Comparison of ENCODE assay signal across 19 cellular contexts in genomic region chr6:149470948-149471347, GRCh38. TPM values are rescaled to one million over a fixed set of nuclear protein-coding genes. Genes with fewer than 3 reads are reported as not detected.
A peak's percentile ranks its signal among the peaks of the same experiment; 100 is the strongest.
DNase-seq lines count a peak whose midpoint lies in the region; ATAC-seq and TF ChIP-seq lines count a peak whose summit lies in the region.
"Had no signal": no experiment of that assay in that cellular context is flagged by ENCODE, and none has a peak within 500 bp of the region (broad histone marks: within the 10 kb centered on the region; RNA-seq: fewer than 3 reads in every experiment).

No MANE protein-coding gene starts in this region.

- H3K4me1 ChIP-seq in OCI-LY7 (ENCODE audit: insufficient read depth, low read length, poor library complexity, severe bottlenecking) (peaks cover 92% of the 10 kb centered on the region), ascending aorta (peaks cover 0 to 2% of the 10 kb centered on the region in 2 donors)
- H3K4me1 ChIP-seq: BE2C had no signal

- no TSS peak for BruUV-seq in OCI-LY7 (replicated peaks; lab: Mats Ljungman, UMichigan)

- 91 to 98% methylated on average over 2 of the region's 2 CpGs for WGBS in lower leg skin, 2 donors

- no peak for ATAC-seq in stimulated activated naive B cell treated with anti-CD40 and anti-IgM and Interleukin-4, amounts not matched to agents 10 μg/mL and 1 μg/mL and 100 μg/mL, for 72 hours (replicated peaks)
- ATAC-seq in GM18861 (IDR thresholded peaks at IDR 0.05; ENCODE audit: unreplicated experiment), result no peak
- ATAC-seq: GM23338 had no signal

- no peaks in the 10 kb centered on the region for H3K9me3 Mint-ChIP-seq in activated naive CD4-positive, alpha-beta T cell treated with anti-CD3 and anti-CD28 coated beads, Interleukin-2, amount 50 U/mL, for 24 hours
- peaks cover 0 to 2% of the 10 kb centered on the region in 2 donors for H3K9me3 Mint-ChIP-seq in stimulated activated naive B cell treated with anti-CD40 and anti-IgM and Interleukin-4, amounts not matched to agents 10 μg/mL and 1 μg/mL and 100 μg/mL, for 72 hours
- H3K9me3 Mint-ChIP-seq: CD4-positive, alpha-beta T cell; GM23338 had no signal

- CTCF ChIA-PET in OCI-LY7 (lab: Charles Lee; ENCODE audit: unreplicated experiment), result no interaction called here

- TF ChIP-seq CTCF in OCI-LY7 (conservative IDR thresholded peaks at IDR 0.05; ENCODE audit: low read length), result no peak
- no peak for TF ChIP-seq CTCF in ascending aorta (IDR thresholded peaks at IDR 0.05)
- TF ChIP-seq CTCF in lower leg skin (IDR thresholded peaks at IDR 0.05), result no peak

- peaks cover 4% of the 10 kb centered on the region for H3K36me3 Mint-ChIP-seq in activated naive CD4-positive, alpha-beta T cell treated with anti-CD3 and anti-CD28 coated beads, Interleukin-2, amount 50 U/mL, for 24 hours
- peaks cover 22 to 31% of the 10 kb centered on the region in 2 donors for H3K36me3 Mint-ChIP-seq in stimulated activated naive B cell treated with anti-CD40 and anti-IgM and Interleukin-4, amounts not matched to agents 10 μg/mL and 1 μg/mL and 100 μg/mL, for 72 hours

- no peak overlapping the region for H3K4me3 ChIP-seq in OCI-LY7 (ENCODE audit: low read depth, low read length, poor library complexity, severe bottlenecking)
- H3K4me3 ChIP-seq in ascending aorta, result no peak overlapping the region
- no peak overlapping the region for H3K4me3 ChIP-seq in lower leg skin (ENCODE audit: low read depth, poor library complexity, severe bottlenecking)
- H3K4me3 ChIP-seq: GM23338, MG63 had no signal

- no peak for TF ChIP-seq POLR2A in lower leg skin (IDR thresholded peaks at IDR 0.05)

- intact Hi-C loops in OCI-LY7 (cut with micrococcal nuclease; ENCODE audit: unreplicated experiment), result no loop called here
- intact Hi-C loops in ascending aorta (cut with DNase I), result no loop called here
- intact Hi-C loops in lower leg skin (cut with DNase I; ENCODE audit: low total_unique reads), result no loop called here

- peaks cover 7% of the 10 kb centered on the region; the same call in 1 of the 2 replicates for H3K9me3 ChIP-seq in OCI-LY7 (ENCODE audit: low read length)
- no peaks in the 10 kb centered on the region for H3K9me3 ChIP-seq in ascending aorta
- H3K9me3 ChIP-seq: BE2C, MG63 had no signal

- H3K27ac ChIP-seq in OCI-LY7 (ENCODE audit: low read depth, low read length, poor library complexity, severe bottlenecking), result peak overlapping the region; percentile 99
- no peak overlapping the region for H3K27ac ChIP-seq in ascending aorta

- POLR2A ChIA-PET in OCI-LY7 (lab: Charles Lee), result no interaction called here

- no peak overlapping the region for H2AFZ ChIP-seq in OCI-LY7 (ENCODE audit: low read length)
- H2AFZ ChIP-seq: GM23338 had no signal

- no peaks in the 10 kb centered on the region for H4K20me1 ChIP-seq in OCI-LY7 (ENCODE audit: insufficient read depth, low read length)

- peak overlapping the region; percentile 14 for H3K27ac Mint-ChIP-seq in activated naive CD4-positive, alpha-beta T cell treated with anti-CD3 and anti-CD28 coated beads, Interleukin-2, amount 50 U/mL, for 24 hours
- H3K27ac Mint-ChIP-seq in stimulated activated naive B cell treated with anti-CD40 and anti-IgM and Interleukin-4, amounts not matched to agents 10 μg/mL and 1 μg/mL and 100 μg/mL, for 72 hours, result peak overlapping the region; percentile 75
- H3K27ac Mint-ChIP-seq: GM23338 had no signal

- H3K36me3 ChIP-seq in OCI-LY7 (ENCODE audit: insufficient read depth, low read length), result peaks cover 45% of the 10 kb centered on the region
- H3K36me3 ChIP-seq in ascending aorta, result no peaks in the 10 kb centered on the region
- H3K36me3 ChIP-seq: BE2C, MG63 had no signal

- no peaks in the 10 kb centered on the region for H3K27me3 ChIP-seq in ascending aorta
- H3K27me3 ChIP-seq: BE2C, MG63 had no signal

- H3K9me2 ChIP-seq in OCI-LY7 (ENCODE audit: insufficient read depth, low read length), result no peaks in the 10 kb centered on the region

- no peak overlapping the region for H3K4me3 Mint-ChIP-seq in activated naive CD4-positive, alpha-beta T cell treated with anti-CD3 and anti-CD28 coated beads, Interleukin-2, amount 50 U/mL, for 24 hours
- no peak overlapping the region for H3K4me3 Mint-ChIP-seq in stimulated activated naive B cell treated with anti-CD40 and anti-IgM and Interleukin-4, amounts not matched to agents 10 μg/mL and 1 μg/mL and 100 μg/mL, for 72 hours
- H3K4me3 Mint-ChIP-seq: CD4-positive, alpha-beta T cell; GM23338 had no signal

- H3K4me2 ChIP-seq in OCI-LY7 (ENCODE audit: low read length), result peak overlapping the region; percentile 50
- H3K4me2 ChIP-seq: GM23338 had no signal

- H3K79me2 ChIP-seq in OCI-LY7 (ENCODE audit: insufficient read depth, low read depth, low read length), result peaks cover 59% of the 10 kb centered on the region; the same call in 1 of the 2 replicates

- H3K4me1 Mint-ChIP-seq in activated naive CD4-positive, alpha-beta T cell treated with anti-CD3 and anti-CD28 coated beads, Interleukin-2, amount 50 U/mL, for 24 hours, result peaks cover 53% of the 10 kb centered on the region
- H3K4me1 Mint-ChIP-seq in stimulated activated naive B cell treated with anti-CD40 and anti-IgM and Interleukin-4, amounts not matched to agents 10 μg/mL and 1 μg/mL and 100 μg/mL, for 72 hours, result peaks cover 73 to 94% of the 10 kb centered on the region in 2 donors

- no peak for DNase-seq in activated naive CD4-positive, alpha-beta T cell treated with anti-CD3 and anti-CD28 coated beads, Interleukin-2, amount 50 U/mL, for 16 hours
- DNase-seq in OCI-LY7 (ENCODE audit: low spot score), result peak; percentile 24
- peak; percentile 35 for DNase-seq in left kidney (ENCODE audit: low read depth, low spot score)
- no peak for DNase-seq in stimulated activated naive B cell treated with anti-CD40 and anti-IgM and Interleukin-4, amounts not matched to agents 10 μg/mL and 1 μg/mL and 100 μg/mL, for 72 hours
- no peak for DNase-seq in ascending aorta (ENCODE audit: low spot score in 2 of 2)
- no peak for DNase-seq in lower leg skin (ENCODE audit: low spot score in 2 of 2)
- DNase-seq: BE2C; CD4-positive, alpha-beta T cell; HCEC 1CT; MG63; NCI-H1092; NCI-H1436 treated with DMSO at 0.1 percent for 48 hours; NCI-H2029; NCI-H345; NCI-H524 treated with DMSO at 0.1 percent for 48 hours; Right ventricle myocardium superior had no signal

- H3K27me3 Mint-ChIP-seq in activated naive CD4-positive, alpha-beta T cell treated with anti-CD3 and anti-CD28 coated beads, Interleukin-2, amount 50 U/mL, for 24 hours, result no peaks in the 10 kb centered on the region
- H3K27me3 Mint-ChIP-seq in stimulated activated naive B cell treated with anti-CD40 and anti-IgM and Interleukin-4, amounts not matched to agents 10 μg/mL and 1 μg/mL and 100 μg/mL, for 72 hours, result no peaks in the 10 kb centered on the region
- H3K27me3 Mint-ChIP-seq: CD4-positive, alpha-beta T cell had no signal

RNA-seq across cellular contexts. Expression of gene ZC3H12D, which starts 13.9 kb away (rescaled TPM):
- 12.8 and 14.0 TPM in 2 replicates for total RNA-seq in OCI-LY7 (2014; rRNA removed; shearing (Covaris generic))
- 14.8 and 22.6 TPM in 2 replicates for total RNA-seq in OCI-LY7 (2022)
- total RNA-seq in ascending aorta, result 1.5 TPM
- total RNA-seq in lower leg skin, result 1 to 10 TPM in 2 of 4 donors, under 1 TPM in 2; 0.42 to 2.2 (median 0.92) TPM

Comparison
In these comparisons a context has a peak if more than half of its experiments do, and no peak if none do; other contexts are left out.
1. DNase-seq: peak in OCI-LY7 (single experiment) and left kidney (single experiment); none in activated naive CD4-positive, alpha-beta T cell treated with anti-CD3 and anti-CD28 coated beads, Interleukin-2, amount 50 U/mL, for 16 hours (single experiment), stimulated activated naive B cell treated with anti-CD40 and anti-IgM and Interleukin-4, amounts not matched to agents 10 μg/mL and 1 μg/mL and 100 μg/mL, for 72 hours (single experiment), ascending aorta (0 of 2) and lower leg skin (0 of 2).